ENCODE assay signal across 8 cellular contexts in the genomic region with DNA sequence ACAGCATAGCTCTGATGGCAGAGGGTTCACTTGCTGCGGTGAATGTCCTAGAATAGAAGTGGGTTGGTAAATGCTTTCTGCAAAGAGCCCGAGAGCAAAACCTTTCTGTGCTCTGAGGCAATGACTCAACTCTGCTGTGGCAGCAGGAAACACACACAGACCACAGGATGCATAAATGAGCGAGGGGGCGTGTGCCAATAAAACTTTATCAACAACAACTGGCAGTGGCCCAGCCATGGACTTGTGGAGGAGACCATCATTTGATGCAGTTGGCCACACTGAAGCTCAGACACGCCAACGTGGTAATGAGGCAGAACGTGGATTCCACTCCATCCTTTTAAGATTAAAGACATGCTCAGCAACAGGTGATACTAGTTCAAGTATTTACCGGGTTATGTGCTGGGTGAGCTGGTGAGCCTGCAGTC. TPM values are rescaled to one million over a fixed set of nuclear protein-coding genes. Genes with fewer than 3 reads are reported as not detected.
A peak's percentile ranks its signal among the peaks of the same experiment; 100 is the strongest.
DNase-seq lines count a peak whose midpoint lies in the region; ATAC-seq and TF ChIP-seq lines count a peak whose summit lies in the region.

No MANE protein-coding gene starts in this region.

- DNase-seq in NOMO-1 (lab: John Stamatoyannopoulos, UW; ENCODE audit: unreplicated experiment in 2 of 2) (peak; percentile 66 to 75), glomerular endothelial cell (ENCODE audit: extremely low read depth, low read depth, low spot score) (peak; percentile 61), COLO829 (ENCODE audit: low spot score) (no peak), NCI-H2081 (lab: John Stamatoyannopoulos, UW) (no peak)
- peak; percentile 54 for DNase-seq in activated CD8-positive, alpha-beta memory T cell treated with anti-CD3 and anti-CD28 coated beads, Interleukin-2, amount 50 U/mL, for 24 hours (ENCODE audit: extremely low read depth)
- DNase-seq in stimulated activated CD8-positive, alpha-beta memory T cell treated with anti-CD3 and anti-CD28 coated beads, Interleukin-15, amount 100 ng/mL, for 48 hours (ENCODE audit: low read depth in 2 of 2) = peak; percentile 73

- no peak for TF ChIP-seq POLR2A in GM18505 (IDR thresholded peaks at IDR 0.05; ENCODE audit: borderline replicate concordance, extremely low read depth, insufficient read depth, insufficient read length)

- ATAC-seq in GM18505 (IDR thresholded peaks at IDR 0.05; ENCODE audit: unreplicated experiment) (peak; percentile 98), HG02678 (IDR thresholded peaks at IDR 0.05; ENCODE audit: unreplicated experiment) (peak; percentile 95)

RNA-seq across cellular contexts. Expression of a gene that starts 6.8 kb away (rescaled TPM):
- 45.9 and 64.7 TPM in 2 replicates for total RNA-seq in glomerular endothelial cell

RNA-seq across cellular contexts. Expression of a gene that starts 8.4 kb away (rescaled TPM):
- 71.9 and 92.5 TPM in 2 replicates for total RNA-seq in glomerular endothelial cell

Comparison
In these comparisons a context has a peak if more than half of its experiments do, and no peak if none do; other contexts are left out.
1. DNase-seq: peak in NOMO-1 (2 of 2), activated CD8-positive, alpha-beta memory T cell treated with anti-CD3 and anti-CD28 coated beads, Interleukin-2, amount 50 U/mL, for 24 hours (single experiment), glomerular endothelial cell (single experiment) and stimulated activated CD8-positive, alpha-beta memory T cell treated with anti-CD3 and anti-CD28 coated beads, Interleukin-15, amount 100 ng/mL, for 48 hours (2 of 2); none in COLO829 (single experiment) and NCI-H2081 (0 of 2).